Comparison of ENCODE assay signal across 25 cellular contexts in the genomic region with DNA sequence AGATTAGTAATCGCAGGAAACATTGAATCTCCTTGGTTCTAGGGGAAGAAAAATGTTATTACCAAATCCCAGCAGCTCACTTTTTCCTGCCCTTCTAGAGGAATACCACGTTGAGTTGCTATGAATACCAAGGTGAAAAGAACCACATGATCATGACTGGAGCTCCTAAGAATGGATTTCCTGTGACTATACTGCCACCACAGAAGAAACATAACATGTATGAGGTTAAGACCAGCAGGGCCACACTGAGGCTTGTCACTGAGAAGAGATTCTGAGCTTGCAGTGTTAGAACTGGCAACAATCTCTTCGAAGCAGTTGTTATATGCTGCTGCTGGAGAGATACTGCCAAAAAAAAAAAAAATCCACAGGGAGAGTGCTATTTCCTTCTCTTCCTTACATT.
A peak's percentile ranks its signal among the peaks of the same experiment; 100 is the strongest.
DNase-seq lines count a peak whose midpoint lies in the region; ATAC-seq and TF ChIP-seq lines count a peak whose summit lies in the region.
"Had no signal": no experiment of that assay in that cellular context is flagged by ENCODE, and none has a peak within 500 bp of the region (broad histone marks: within the 10 kb centered on the region; RNA-seq: fewer than 3 reads in every experiment).

No MANE protein-coding gene starts in this region.

- no peaks in the 10 kb centered on the region for H3K27me3 ChIP-seq in testis
- H3K27me3 ChIP-seq: BE2C, SJSA1 had no signal

- no peak for TF ChIP-seq CTCF in testis (IDR thresholded peaks at IDR 0.05)

- H3K4me1 ChIP-seq in testis: no peaks in the 10 kb centered on the region
- H3K4me1 ChIP-seq: BE2C, HAP-1, SJSA1 had no signal

- no peak for ATAC-seq in effector memory CD8-positive, alpha-beta T cell (replicated peaks)

- H3K4me3 ChIP-seq in testis: no peak overlapping the region
- H3K4me3 ChIP-seq: HAP-1, SJSA1 had no signal

- CTCF ChIA-PET in activated naive CD4-positive, alpha-beta T cell treated with anti-CD3 and anti-CD28 coated beads, Interleukin-2, amount 10 ng/mL, durations not matched to agents 7 days and 5 days (lab: Charles Lee): no interaction called here

- peaks cover 4% of the 10 kb centered on the region for H3K9me3 Mint-ChIP-seq in activated naive CD4-positive, alpha-beta T cell treated with anti-CD3 and anti-CD28 coated beads, Interleukin-2, amount 10 ng/mL, durations not matched to agents 7 days and 5 days
- peaks cover 4 to 10% of the 10 kb centered on the region in 2 donors for H3K9me3 Mint-ChIP-seq in effector memory CD8-positive, alpha-beta T cell

- H3K9me3 ChIP-seq in testis: no peaks in the 10 kb centered on the region
- H3K9me3 ChIP-seq: BE2C, HAP-1, SJSA1 had no signal

- H3K27ac Mint-ChIP-seq in activated naive CD4-positive, alpha-beta T cell treated with anti-CD3 and anti-CD28 coated beads, Interleukin-2, amount 10 ng/mL, durations not matched to agents 7 days and 5 days: no peak overlapping the region
- H3K27ac Mint-ChIP-seq in effector memory CD8-positive, alpha-beta T cell: no peak overlapping the region
- H3K27ac Mint-ChIP-seq: CD14-positive monocyte; CD8-positive, alpha-beta memory T cell had no signal

- no peak for TF ChIP-seq POLR2A in testis (IDR thresholded peaks at IDR 0.05)

- no peak overlapping the region for H3K4me3 Mint-ChIP-seq in activated naive CD4-positive, alpha-beta T cell treated with anti-CD3 and anti-CD28 coated beads, Interleukin-2, amount 10 ng/mL, durations not matched to agents 7 days and 5 days
- no peak overlapping the region for H3K4me3 Mint-ChIP-seq in effector memory CD8-positive, alpha-beta T cell
- H3K4me3 Mint-ChIP-seq: CD14-positive monocyte; CD8-positive, alpha-beta memory T cell had no signal

- H3K27me3 Mint-ChIP-seq in activated naive CD4-positive, alpha-beta T cell treated with anti-CD3 and anti-CD28 coated beads, Interleukin-2, amount 10 ng/mL, durations not matched to agents 7 days and 5 days: no peaks in the 10 kb centered on the region
- no peaks in the 10 kb centered on the region for H3K27me3 Mint-ChIP-seq in effector memory CD8-positive, alpha-beta T cell
- H3K27me3 Mint-ChIP-seq: CD8-positive, alpha-beta memory T cell had no signal

- no peaks in the 10 kb centered on the region for H3K36me3 Mint-ChIP-seq in activated naive CD4-positive, alpha-beta T cell treated with anti-CD3 and anti-CD28 coated beads, Interleukin-2, amount 10 ng/mL, durations not matched to agents 7 days and 5 days
- no peaks in the 10 kb centered on the region for H3K36me3 Mint-ChIP-seq in effector memory CD8-positive, alpha-beta T cell (ENCODE audit: insufficient read depth)
- H3K36me3 Mint-ChIP-seq: CD14-positive monocyte; CD8-positive, alpha-beta memory T cell had no signal

- intact Hi-C loops in testis (cut with DNase I; ENCODE audit: low total_unique reads): no loop called here

- WGBS in testis, 2 donors: 64 to 69% methylated on average over 3 of the region's 3 CpGs

- no peak overlapping the region for H3K27ac ChIP-seq in testis
- H3K27ac ChIP-seq: 22Rv1, SJSA1 had no signal

- H3K36me3 ChIP-seq in testis (ENCODE audit: low read depth, missing control alignments): no peaks in the 10 kb centered on the region
- H3K36me3 ChIP-seq: BE2C, HAP-1, SJSA1 had no signal

- no peaks in the 10 kb centered on the region for H3K4me1 Mint-ChIP-seq in activated naive CD4-positive, alpha-beta T cell treated with anti-CD3 and anti-CD28 coated beads, Interleukin-2, amount 10 ng/mL, durations not matched to agents 7 days and 5 days
- no peaks in the 10 kb centered on the region for H3K4me1 Mint-ChIP-seq in effector memory CD8-positive, alpha-beta T cell (ENCODE audit: low read depth in 2 of 2)
- H3K4me1 Mint-ChIP-seq: CD14-positive monocyte; CD8-positive, alpha-beta memory T cell had no signal

- DNase-seq in A172 (ENCODE audit: low spot score) (peak; percentile 1), HS-5 (ENCODE audit: low read depth) (peak; percentile 18), OCI-M1 (lab: John Stamatoyannopoulos, UW) (peak; percentile 39), kidney tubule cell (ENCODE audit: low spot score) (peak; percentile 63), testis (no peak), NCI-H2081 (lab: John Stamatoyannopoulos, UW) (no peak)
- no peak for DNase-seq in activated naive CD4-positive, alpha-beta T cell treated with anti-CD3 and anti-CD28 coated beads, Interleukin-2, amount 10 ng/mL, durations not matched to agents 7 days and 5 days
- no peak for DNase-seq in effector memory CD8-positive, alpha-beta T cell
- DNase-seq: ACHN; BE2C; CD8-positive, alpha-beta memory T cell; DND-41; MV-4-11; NCI-H1105; NCI-H1436 treated with DMSO at 0.1 percent for 48 hours; NCI-H187 treated with DMSO at 0.1 percent for 48 hours; NCI-H2107; NCI-H524; NCI-H748 treated with DMSO at 0.1 percent for 48 hours; Right ventricle myocardium superior; RPMI8226 had no signal

Comparison
In these comparisons a context has a peak if more than half of its experiments do, and no peak if none do; other contexts are left out.
1. DNase-seq: peak in A172 (single experiment), HS-5 (single experiment), OCI-M1 (single experiment) and kidney tubule cell (single experiment); none in activated naive CD4-positive, alpha-beta T cell treated with anti-CD3 and anti-CD28 coated beads, Interleukin-2, amount 10 ng/mL, durations not matched to agents 7 days and 5 days (single experiment), testis (single experiment), effector memory CD8-positive, alpha-beta T cell (0 of 3) and NCI-H2081 (0 of 2).